ENCODE assay signal across 1 cellular context in the genomic region with DNA sequence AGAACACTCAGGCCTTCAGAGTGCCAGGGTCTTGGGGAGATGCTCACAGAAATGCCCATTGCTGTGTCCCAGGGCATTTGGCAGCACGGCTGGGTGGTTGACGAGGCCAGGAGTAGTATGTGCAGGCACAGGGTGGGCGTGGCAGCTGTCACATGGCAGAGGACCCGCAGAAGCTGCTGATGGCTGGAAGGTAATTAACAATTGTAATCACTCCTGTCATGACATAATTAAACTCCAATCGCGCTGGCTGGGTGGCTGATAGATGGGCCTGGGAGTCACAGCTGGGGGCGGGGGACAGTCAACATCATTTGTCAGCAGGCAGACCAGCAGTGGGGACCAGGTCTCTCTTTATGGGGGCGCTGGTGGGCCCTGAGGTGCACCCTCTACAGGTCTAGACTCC.
TF ChIP-seq lines count a peak whose summit lies in the region.

No MANE protein-coding gene starts in this region.

TF ChIP-seq in HEK293, 187 proteins besides CTCF, POLR2A, EP300 and RAD21 (continued from another document):
- TF ChIP-seq ZNF785 (tag by site-specific recombination; IDR thresholded peaks at IDR 0.05) (no peak), KLF9 (tag by site-specific recombination; IDR thresholded peaks at IDR 0.05; ENCODE audit: low read depth) (peak; percentile 56; the same call in 1 of the 2 replicates)
